ENCODE assay signal across 18 cellular contexts in the genomic region with DNA sequence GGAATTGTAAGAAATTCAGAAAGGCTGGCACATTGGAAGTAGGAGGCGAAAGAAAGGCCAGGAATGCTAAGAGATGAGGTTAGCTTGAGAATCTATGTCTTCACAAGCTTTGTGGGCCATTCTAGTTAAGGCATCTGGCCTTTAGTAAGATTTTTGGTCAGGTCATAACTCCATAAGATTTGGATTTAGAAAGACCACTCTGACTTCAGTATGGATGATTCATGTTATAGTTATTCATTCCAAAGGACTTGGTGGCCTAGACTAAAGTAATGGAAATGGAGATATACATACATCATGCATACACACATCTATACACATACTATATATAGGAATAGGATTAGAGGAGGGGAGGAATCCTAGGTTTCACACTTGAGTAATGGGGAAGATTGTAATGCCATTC.
A peak's percentile ranks its signal among the peaks of the same experiment; 100 is the strongest.
DNase-seq lines count a peak whose midpoint lies in the region; ATAC-seq and TF ChIP-seq lines count a peak whose summit lies in the region.
"Had no signal": no experiment of that assay in that cellular context is flagged by ENCODE, and none has a peak within 500 bp of the region (broad histone marks: within the 10 kb centered on the region; RNA-seq: fewer than 3 reads in every experiment).

No MANE protein-coding gene starts in this region.

- H3K9ac ChIP-seq in neural progenitor cell (no peak overlapping the region), neuronal stem cell (ENCODE audit: low read depth, low read length, poor library complexity) (no peak overlapping the region)

- no peaks in the 10 kb centered on the region for H3K27me3 Mint-ChIP-seq in CD4-positive, CD25-positive, alpha-beta regulatory T cell
- H3K27me3 Mint-ChIP-seq in chondrocyte (ENCODE audit: low read depth) (no peaks in the 10 kb centered on the region), neural progenitor cell (ENCODE audit: insufficient read depth, low read depth) (no peaks in the 10 kb centered on the region)
- no peaks in the 10 kb centered on the region for H3K27me3 Mint-ChIP-seq in natural killer cell treated with Interleukin-12 subunit alpha and Interleukin-12 subunit beta and Interleukin-15 and Interleukin-18, amount 100 ng/mL, for 72 hours
- H3K27me3 Mint-ChIP-seq: naive B cell, T-cell had no signal

- peaks cover 6 to 26% (median 11%) of the 10 kb centered on the region in 4 donors for H3K4me1 Mint-ChIP-seq in CD4-positive, CD25-positive, alpha-beta regulatory T cell
- peaks cover 54% of the 10 kb centered on the region for H3K4me1 Mint-ChIP-seq in chondrocyte (ENCODE audit: low read depth)
- peaks cover 7 to 9% of the 10 kb centered on the region in 2 donors for H3K4me1 Mint-ChIP-seq in natural killer cell treated with Interleukin-12 subunit alpha and Interleukin-12 subunit beta and Interleukin-15 and Interleukin-18, amount 100 ng/mL, for 72 hours (ENCODE audit: low read depth in 2 of 2)
- H3K4me1 Mint-ChIP-seq in neural progenitor cell, result no peaks in the 10 kb centered on the region

- H3K27ac ChIP-seq in CD4-positive, CD25-positive, alpha-beta regulatory T cell (ENCODE audit: insufficient read depth, low read length, poor library complexity, severe bottlenecking), result no peak overlapping the region
- H3K27ac ChIP-seq in neural progenitor cell (no peak overlapping the region), neuronal stem cell (replicated peaks; ENCODE audit: low read length) (no peak overlapping the region)
- H3K27ac ChIP-seq: prostate gland had no signal

- H4K91ac ChIP-seq in neuronal stem cell (ENCODE audit: low read depth, low read length, poor library complexity), result no peak overlapping the region

- no peak overlapping the region for H3K4ac ChIP-seq in neuronal stem cell (ENCODE audit: low read length)

- H3K18ac ChIP-seq in neuronal stem cell (ENCODE audit: low read length), result no peak overlapping the region

- H2BK12ac ChIP-seq in neuronal stem cell (ENCODE audit: low read length), result no peak overlapping the region

- H3K4me2 ChIP-seq in neural progenitor cell, result no peak overlapping the region
- no peak overlapping the region for H3K4me2 ChIP-seq in neuronal stem cell (ENCODE audit: insufficient read depth, low read length, poor library complexity, severe bottlenecking)

- DNase-seq in CD4-positive, CD25-positive, alpha-beta regulatory T cell, result no peak
- peak; percentile 40 for DNase-seq in HS-5 (ENCODE audit: low read depth)
- DNase-seq in chondrocyte (ENCODE audit: low spot score), result no peak
- DNase-seq in natural killer cell treated with Interleukin-12 subunit alpha and Interleukin-12 subunit beta and Interleukin-15 and Interleukin-18, amount 100 ng/mL, for 72 hours (ENCODE audit: low spot score), result no peak
- DNase-seq in neural progenitor cell (ENCODE audit: low spot score), result no peak
- no peak for DNase-seq in H4 (ENCODE audit: low spot score)
- no peak for DNase-seq in neuronal stem cell (ENCODE audit: low spot score)
- DNase-seq: activated CD4-positive, alpha-beta T cell treated with anti-CD3 and anti-CD28 coated beads, Interleukin-2, amount 50 U/mL, for 48 hours; activated naive CD4-positive, alpha-beta T cell; DND-41; mammary epithelial cell; naive B cell; NCI-H1105 treated with DMSO at 0.1 percent for 48 hours; NCI-H524; stimulated activated CD4-positive, alpha-beta T cell treated with anti-CD3 and anti-CD28 coated beads, Interleukin-4, amount 100 ng/mL, for 24 hours; T-cell had no signal

- no peak for TF ChIP-seq CTCF in chondrocyte (IDR thresholded peaks at IDR 0.05)
- no peak for TF ChIP-seq CTCF in neural progenitor cell (IDR thresholded peaks at IDR 0.05)

- no peak overlapping the region for H2BK15ac ChIP-seq in neuronal stem cell (ENCODE audit: low read length)

- H3K9me3 ChIP-seq in CD4-positive, CD25-positive, alpha-beta regulatory T cell (ENCODE audit: control insufficient read depth in 2 of 2, low read length in 2 of 2), result no peaks in the 10 kb centered on the region
- H3K9me3 ChIP-seq in neural progenitor cell (ENCODE audit: low read depth) (no peaks in the 10 kb centered on the region), neuronal stem cell (replicated peaks in 1 of 2; ENCODE audit: control insufficient read depth in 2 of 2, insufficient read depth in 1 of 2, low read depth in 1 of 2, low read length in 2 of 2) (no peaks in the 10 kb centered on the region)
- H3K9me3 ChIP-seq: prostate gland had no signal

- H3K14ac ChIP-seq in neuronal stem cell (ENCODE audit: low read length), result no peak overlapping the region

- no peaks in the 10 kb centered on the region for H3K79me2 ChIP-seq in neural progenitor cell (ENCODE audit: low read depth)

- H3K4me3 ChIP-seq in CD4-positive, CD25-positive, alpha-beta regulatory T cell (ENCODE audit: low read depth, low read length), result no peak overlapping the region
- no peak overlapping the region for H3K4me3 ChIP-seq in neural progenitor cell
- H3K4me3 ChIP-seq in neuronal stem cell (ENCODE audit: low read length in 2 of 2), result no peak overlapping the region
- H3K4me3 ChIP-seq: prostate gland had no signal

- no peaks in the 10 kb centered on the region for H3K27me3 ChIP-seq in CD4-positive, CD25-positive, alpha-beta regulatory T cell (ENCODE audit: control insufficient read depth, insufficient read depth, low read length)
- no peaks in the 10 kb centered on the region for H3K27me3 ChIP-seq in neural progenitor cell
- no peaks in the 10 kb centered on the region for H3K27me3 ChIP-seq in neuronal stem cell (ENCODE audit: control insufficient read depth in 3 of 3, insufficient read depth in 3 of 3, low read depth in 1 of 3, low read length in 3 of 3)

- H3K4me1 ChIP-seq in CD4-positive, CD25-positive, alpha-beta regulatory T cell (ENCODE audit: control insufficient read depth, insufficient read depth, low read length, poor library complexity, severe bottlenecking), result no peaks in the 10 kb centered on the region
- H3K4me1 ChIP-seq in neural progenitor cell (no peaks in the 10 kb centered on the region), neuronal stem cell (ENCODE audit: control insufficient read depth in 2 of 2, insufficient read depth in 1 of 2, low read depth in 1 of 2, low read length in 2 of 2) (no peaks in the 10 kb centered on the region)
- H3K4me1 ChIP-seq: prostate gland had no signal

- H3K9me3 Mint-ChIP-seq in CD4-positive, CD25-positive, alpha-beta regulatory T cell, result no peaks in the 10 kb centered on the region
- H3K9me3 Mint-ChIP-seq in chondrocyte (ENCODE audit: low read depth) (no peaks in the 10 kb centered on the region), neural progenitor cell (no peaks in the 10 kb centered on the region)
- no peaks in the 10 kb centered on the region for H3K9me3 Mint-ChIP-seq in natural killer cell treated with Interleukin-12 subunit alpha and Interleukin-12 subunit beta and Interleukin-15 and Interleukin-18, amount 100 ng/mL, for 72 hours
- H3K9me3 Mint-ChIP-seq: naive B cell, T-cell had no signal

- H4K20me1 ChIP-seq in neural progenitor cell (ENCODE audit: low read depth), result no peaks in the 10 kb centered on the region

- ATAC-seq in CD4-positive, CD25-positive, alpha-beta regulatory T cell (ENCODE audit: low read depth in 2 of 2), result no peak
- no peak for ATAC-seq in natural killer cell treated with Interleukin-12 subunit alpha and Interleukin-12 subunit beta and Interleukin-15 and Interleukin-18, amount 100 ng/mL, for 72 hours
- ATAC-seq in HG03432 (IDR thresholded peaks at IDR 0.05; ENCODE audit: unreplicated experiment), result no peak
- ATAC-seq: T-cell had no signal

- H3K27ac Mint-ChIP-seq in CD4-positive, CD25-positive, alpha-beta regulatory T cell, result peak overlapping the region; percentile 0 to 61 (median 3)
- H3K27ac Mint-ChIP-seq in chondrocyte (ENCODE audit: unreplicated experiment) (peak overlapping the region; percentile 75), neural progenitor cell (no peak overlapping the region)
- peak overlapping the region; percentile 13 to 14 for H3K27ac Mint-ChIP-seq in natural killer cell treated with Interleukin-12 subunit alpha and Interleukin-12 subunit beta and Interleukin-15 and Interleukin-18, amount 100 ng/mL, for 72 hours

- peaks cover 58% of the 10 kb centered on the region for H3K36me3 ChIP-seq in CD4-positive, CD25-positive, alpha-beta regulatory T cell (ENCODE audit: control insufficient read depth, insufficient read depth, low read length)
- H3K36me3 ChIP-seq in neural progenitor cell (no peaks in the 10 kb centered on the region), neuronal stem cell (replicated peaks in 1 of 2; ENCODE audit: control insufficient read depth in 2 of 2, insufficient read depth in 2 of 2, low read length in 2 of 2) (peaks cover 0 to 67% of the 10 kb centered on the region in 2 donors)
- H3K36me3 ChIP-seq: prostate gland had no signal

- H3K4me3 Mint-ChIP-seq in CD4-positive, CD25-positive, alpha-beta regulatory T cell, result no peak overlapping the region
- H3K4me3 Mint-ChIP-seq in chondrocyte (ENCODE audit: unreplicated experiment) (no peak overlapping the region), neural progenitor cell (no peak overlapping the region)
- H3K4me3 Mint-ChIP-seq in natural killer cell treated with Interleukin-12 subunit alpha and Interleukin-12 subunit beta and Interleukin-15 and Interleukin-18, amount 100 ng/mL, for 72 hours, result no peak overlapping the region
- H3K4me3 Mint-ChIP-seq: naive B cell, T-cell had no signal

- H3K23ac ChIP-seq in neuronal stem cell (ENCODE audit: low read depth, low read length, poor library complexity), result no peak overlapping the region

- no peaks in the 10 kb centered on the region for H3K79me1 ChIP-seq in neuronal stem cell (ENCODE audit: low read depth, low read length)

- H2AK5ac ChIP-seq in neuronal stem cell (ENCODE audit: low read depth, low read length), result no peak overlapping the region

- H3F3A ChIP-seq in neural progenitor cell (ENCODE audit: low read depth), result no peaks in the 10 kb centered on the region

- H2BK5ac ChIP-seq in neuronal stem cell (ENCODE audit: low read length), result no peak overlapping the region

- H4K8ac ChIP-seq in neuronal stem cell (ENCODE audit: low read depth, low read length), result no peak overlapping the region

- H2AFZ ChIP-seq in neural progenitor cell (replicated peaks), result no peak overlapping the region
- H2AFZ ChIP-seq in neuronal stem cell (ENCODE audit: low read length), result no peak overlapping the region

- H2BK120ac ChIP-seq in neuronal stem cell (ENCODE audit: low read depth, low read length), result no peak overlapping the region

- no CpG with 5 or more reads among the region's 1 CpG for WGBS in neuronal stem cell (ENCODE audit: extremely low coverage in 2 of 2, insufficient read length in 2 of 2, insufficient replicate concordance in 1 of 2), 2 donors

- peaks cover 35% of the 10 kb centered on the region for H3K36me3 Mint-ChIP-seq in CD4-positive, CD25-positive, alpha-beta regulatory T cell
- H3K36me3 Mint-ChIP-seq in chondrocyte (ENCODE audit: low read depth) (peaks cover 11% of the 10 kb centered on the region), neural progenitor cell (peaks cover 14% of the 10 kb centered on the region)
- H3K36me3 Mint-ChIP-seq in natural killer cell treated with Interleukin-12 subunit alpha and Interleukin-12 subunit beta and Interleukin-15 and Interleukin-18, amount 100 ng/mL, for 72 hours, result peaks cover 21% of the 10 kb centered on the region
